ENCODE assay signal across 1 cellular context in the genomic region with DNA sequence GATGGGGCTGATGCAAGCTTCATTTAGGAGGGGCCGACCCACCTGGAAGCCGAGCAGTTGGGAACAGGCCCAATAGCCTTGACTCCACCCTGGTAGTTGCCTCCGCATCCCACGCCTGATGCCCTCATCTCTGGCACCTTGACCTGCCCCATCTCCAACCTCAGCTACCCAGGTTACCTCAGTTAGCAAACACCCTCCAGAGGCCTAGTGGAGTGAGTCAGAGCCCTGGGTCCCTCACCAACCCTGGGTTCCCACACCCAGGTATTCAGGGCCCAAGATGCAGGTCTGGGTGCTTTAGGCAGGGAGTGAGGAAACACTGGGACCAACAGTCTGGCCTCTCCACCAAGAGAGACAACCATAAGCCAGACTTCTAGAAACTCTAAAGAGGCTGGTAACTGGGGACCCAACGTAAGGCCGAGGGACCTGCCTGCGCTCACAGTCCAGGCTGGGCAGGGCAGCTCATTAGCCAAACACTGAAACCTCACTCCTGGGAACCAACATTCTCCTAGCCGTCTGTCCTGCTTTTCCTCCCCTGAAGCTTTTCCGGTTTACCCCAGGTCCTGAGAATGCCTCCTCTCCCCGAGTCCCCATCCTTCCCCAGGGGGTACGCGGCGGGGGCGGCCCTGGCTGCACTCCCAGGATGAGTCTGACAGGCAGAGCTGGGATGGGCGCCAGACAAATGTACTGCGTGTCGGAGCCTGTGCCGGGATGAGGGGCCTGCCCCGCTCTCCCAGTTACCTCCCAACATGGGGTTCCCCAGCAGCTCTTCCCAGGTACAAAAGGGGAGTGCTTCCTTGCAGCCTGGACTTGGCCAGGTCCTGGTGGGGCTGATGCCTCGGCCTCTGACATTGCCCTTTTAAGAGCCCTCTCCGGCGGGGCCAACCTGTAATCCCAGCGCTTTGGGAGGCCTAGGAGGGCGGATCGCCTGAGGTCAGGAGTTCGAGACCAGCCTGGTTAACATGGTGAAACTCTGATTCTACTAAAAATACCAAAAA.
TF ChIP-seq lines count a peak whose summit lies in the region.

No MANE protein-coding gene starts in this region.

TF ChIP-seq in WTC11, 78 proteins besides CTCF, POLR2A, EP300 and RAD21 (continued from another document):
- TF ChIP-seq, protein P1, sequence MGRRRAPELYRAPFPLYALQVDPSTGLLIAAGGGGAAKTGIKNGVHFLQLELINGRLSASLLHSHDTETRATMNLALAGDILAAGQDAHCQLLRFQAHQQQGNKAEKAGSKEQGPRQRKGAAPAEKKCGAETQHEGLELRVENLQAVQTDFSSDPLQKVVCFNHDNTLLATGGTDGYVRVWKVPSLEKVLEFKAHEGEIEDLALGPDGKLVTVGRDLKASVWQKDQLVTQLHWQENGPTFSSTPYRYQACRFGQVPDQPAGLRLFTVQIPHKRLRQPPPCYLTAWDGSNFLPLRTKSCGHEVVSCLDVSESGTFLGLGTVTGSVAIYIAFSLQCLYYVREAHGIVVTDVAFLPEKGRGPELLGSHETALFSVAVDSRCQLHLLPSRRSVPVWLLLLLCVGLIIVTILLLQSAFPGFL (CRISPR knock-in tag; IDR thresholded peaks at IDR 0.05; ENCODE audit: borderline replicate concordance), result no peak; the same call in 1 of the 2 replicates
- TF ChIP-seq ELF4 (CRISPR knock-in tag; IDR thresholded peaks at IDR 0.05; ENCODE audit: low read depth) (no peak), USF1 (CRISPR knock-in tag; IDR thresholded peaks at IDR 0.05) (0 out of 2 replicates have a peak, but pooled peaks have one; percentile 33), ZNF416 (CRISPR knock-in tag; IDR thresholded peaks at IDR 0.05) (no peak), ZBTB21 (CRISPR knock-in tag; IDR thresholded peaks at IDR 0.05; ENCODE audit: borderline replicate concordance) (no peak), SMAD3 (CRISPR knock-in tag; IDR thresholded peaks at IDR 0.05; ENCODE audit: borderline replicate concordance) (no peak), ESRRA (CRISPR knock-in tag; IDR thresholded peaks at IDR 0.05; ENCODE audit: borderline replicate concordance) (no peak), E2F1 (CRISPR knock-in tag; IDR thresholded peaks at IDR 0.05) (0 out of 2 replicates have a peak, but pooled peaks have one; percentile 65), SP1 (CRISPR knock-in tag; conservative IDR thresholded peaks at IDR 0.05) (no peak; the same call in 1 of the 2 replicates), PRRX2 (CRISPR knock-in tag; IDR thresholded peaks at IDR 0.05) (no peak), NR1H2 (CRISPR knock-in tag; IDR thresholded peaks at IDR 0.05) (no peak), NR2C2 (CRISPR knock-in tag; IDR thresholded peaks at IDR 0.05) (no peak), IRF1 (CRISPR knock-in tag; IDR thresholded peaks at IDR 0.05) (no peak), MYBL2 (CRISPR knock-in tag; IDR thresholded peaks at IDR 0.05) (peak; percentile 27; the same call in 1 of the 2 replicates), AFF4 (CRISPR knock-in tag; IDR thresholded peaks at IDR 0.05; ENCODE audit: borderline replicate concordance) (no peak)
- TF ChIP-seq, protein P2, sequence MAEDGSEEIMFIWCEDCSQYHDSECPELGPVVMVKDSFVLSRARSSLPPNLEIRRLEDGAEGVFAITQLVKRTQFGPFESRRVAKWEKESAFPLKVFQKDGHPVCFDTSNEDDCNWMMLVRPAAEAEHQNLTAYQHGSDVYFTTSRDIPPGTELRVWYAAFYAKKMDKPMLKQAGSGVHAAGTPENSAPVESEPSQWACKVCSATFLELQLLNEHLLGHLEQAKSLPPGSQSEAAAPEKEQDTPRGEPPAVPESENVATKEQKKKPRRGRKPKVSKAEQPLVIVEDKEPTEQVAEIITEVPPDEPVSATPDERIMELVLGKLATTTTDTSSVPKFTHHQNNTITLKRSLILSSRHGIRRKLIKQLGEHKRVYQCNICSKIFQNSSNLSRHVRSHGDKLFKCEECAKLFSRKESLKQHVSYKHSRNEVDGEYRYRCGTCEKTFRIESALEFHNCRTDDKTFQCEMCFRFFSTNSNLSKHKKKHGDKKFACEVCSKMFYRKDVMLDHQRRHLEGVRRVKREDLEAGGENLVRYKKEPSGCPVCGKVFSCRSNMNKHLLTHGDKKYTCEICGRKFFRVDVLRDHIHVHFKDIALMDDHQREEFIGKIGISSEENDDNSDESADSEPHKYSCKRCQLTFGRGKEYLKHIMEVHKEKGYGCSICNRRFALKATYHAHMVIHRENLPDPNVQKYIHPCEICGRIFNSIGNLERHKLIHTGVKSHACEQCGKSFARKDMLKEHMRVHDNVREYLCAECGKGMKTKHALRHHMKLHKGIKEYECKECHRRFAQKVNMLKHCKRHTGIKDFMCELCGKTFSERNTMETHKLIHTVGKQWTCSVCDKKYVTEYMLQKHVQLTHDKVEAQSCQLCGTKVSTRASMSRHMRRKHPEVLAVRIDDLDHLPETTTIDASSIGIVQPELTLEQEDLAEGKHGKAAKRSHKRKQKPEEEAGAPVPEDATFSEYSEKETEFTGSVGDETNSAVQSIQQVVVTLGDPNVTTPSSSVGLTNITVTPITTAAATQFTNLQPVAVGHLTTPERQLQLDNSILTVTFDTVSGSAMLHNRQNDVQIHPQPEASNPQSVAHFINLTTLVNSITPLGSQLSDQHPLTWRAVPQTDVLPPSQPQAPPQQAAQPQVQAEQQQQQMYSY (CRISPR knock-in tag; IDR thresholded peaks at IDR 0.05), result 0 out of 2 replicates have a peak, but pooled peaks have one; percentile 38
- TF ChIP-seq, protein P3, sequence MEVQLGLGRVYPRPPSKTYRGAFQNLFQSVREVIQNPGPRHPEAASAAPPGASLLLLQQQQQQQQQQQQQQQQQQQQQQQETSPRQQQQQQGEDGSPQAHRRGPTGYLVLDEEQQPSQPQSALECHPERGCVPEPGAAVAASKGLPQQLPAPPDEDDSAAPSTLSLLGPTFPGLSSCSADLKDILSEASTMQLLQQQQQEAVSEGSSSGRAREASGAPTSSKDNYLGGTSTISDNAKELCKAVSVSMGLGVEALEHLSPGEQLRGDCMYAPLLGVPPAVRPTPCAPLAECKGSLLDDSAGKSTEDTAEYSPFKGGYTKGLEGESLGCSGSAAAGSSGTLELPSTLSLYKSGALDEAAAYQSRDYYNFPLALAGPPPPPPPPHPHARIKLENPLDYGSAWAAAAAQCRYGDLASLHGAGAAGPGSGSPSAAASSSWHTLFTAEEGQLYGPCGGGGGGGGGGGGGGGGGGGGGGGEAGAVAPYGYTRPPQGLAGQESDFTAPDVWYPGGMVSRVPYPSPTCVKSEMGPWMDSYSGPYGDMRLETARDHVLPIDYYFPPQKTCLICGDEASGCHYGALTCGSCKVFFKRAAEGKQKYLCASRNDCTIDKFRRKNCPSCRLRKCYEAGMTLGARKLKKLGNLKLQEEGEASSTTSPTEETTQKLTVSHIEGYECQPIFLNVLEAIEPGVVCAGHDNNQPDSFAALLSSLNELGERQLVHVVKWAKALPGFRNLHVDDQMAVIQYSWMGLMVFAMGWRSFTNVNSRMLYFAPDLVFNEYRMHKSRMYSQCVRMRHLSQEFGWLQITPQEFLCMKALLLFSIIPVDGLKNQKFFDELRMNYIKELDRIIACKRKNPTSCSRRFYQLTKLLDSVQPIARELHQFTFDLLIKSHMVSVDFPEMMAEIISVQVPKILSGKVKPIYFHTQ (CRISPR knock-in tag; IDR thresholded peaks at IDR 0.05), result no peak
